In the genomic region with DNA sequence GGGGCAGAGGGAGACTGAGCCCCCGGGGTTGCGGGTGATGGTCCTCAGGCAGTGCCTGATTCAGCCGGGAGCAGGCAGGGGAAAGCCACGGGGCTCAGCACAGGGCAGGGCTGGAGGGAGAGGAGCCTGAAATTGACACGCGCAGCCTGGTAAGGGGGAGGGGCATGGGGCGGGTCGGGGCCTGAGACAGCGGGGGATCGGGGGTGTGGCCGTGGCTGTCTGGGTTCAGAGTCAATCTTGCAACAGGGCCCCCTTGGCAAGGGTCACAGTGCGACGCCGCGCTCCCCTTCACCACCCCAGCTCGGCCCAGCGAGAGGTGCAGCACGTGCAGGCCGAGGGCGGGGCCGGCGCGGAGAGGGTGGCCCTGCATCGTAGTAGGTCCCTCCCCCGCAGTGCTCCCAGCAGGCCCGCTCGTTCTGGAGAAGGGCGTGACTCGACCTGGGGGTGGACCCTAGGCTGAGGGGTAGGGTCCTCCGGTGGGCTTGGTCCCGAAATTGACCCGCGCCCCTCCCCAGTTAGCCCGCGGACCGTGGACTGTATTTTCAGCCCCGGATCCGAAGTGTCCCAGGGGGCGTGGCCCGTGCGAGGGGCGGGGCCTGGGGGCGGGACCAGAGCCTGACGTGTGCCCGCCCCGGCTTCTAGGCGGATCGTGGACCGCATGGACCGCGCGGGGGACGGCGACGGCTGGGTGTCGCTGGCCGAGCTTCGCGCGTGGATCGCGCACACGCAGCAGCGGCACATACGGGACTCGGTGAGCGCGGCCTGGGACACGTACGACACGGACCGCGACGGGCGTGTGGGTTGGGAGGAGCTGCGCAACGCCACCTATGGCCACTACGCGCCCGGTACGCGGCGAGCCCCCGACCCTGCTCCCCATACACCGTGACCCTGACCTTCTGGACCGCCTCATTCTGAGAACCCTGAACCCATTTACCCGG, we compare ENCODE assay signal across 1 cellular context.
TF ChIP-seq lines count a peak whose summit lies in the region.

No MANE protein-coding gene starts in this region.

TF ChIP-seq in K562, 482 proteins besides CTCF, POLR2A, EP300 and RAD21 (continued from another document and continues in another):
- TF ChIP-seq, protein P1, sequence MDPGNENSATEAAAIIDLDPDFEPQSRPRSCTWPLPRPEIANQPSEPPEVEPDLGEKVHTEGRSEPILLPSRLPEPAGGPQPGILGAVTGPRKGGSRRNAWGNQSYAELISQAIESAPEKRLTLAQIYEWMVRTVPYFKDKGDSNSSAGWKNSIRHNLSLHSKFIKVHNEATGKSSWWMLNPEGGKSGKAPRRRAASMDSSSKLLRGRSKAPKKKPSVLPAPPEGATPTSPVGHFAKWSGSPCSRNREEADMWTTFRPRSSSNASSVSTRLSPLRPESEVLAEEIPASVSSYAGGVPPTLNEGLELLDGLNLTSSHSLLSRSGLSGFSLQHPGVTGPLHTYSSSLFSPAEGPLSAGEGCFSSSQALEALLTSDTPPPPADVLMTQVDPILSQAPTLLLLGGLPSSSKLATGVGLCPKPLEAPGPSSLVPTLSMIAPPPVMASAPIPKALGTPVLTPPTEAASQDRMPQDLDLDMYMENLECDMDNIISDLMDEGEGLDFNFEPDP (CRISPR knock-in tag; IDR thresholded peaks at IDR 0.05), result no peak
- TF ChIP-seq, protein P2, sequence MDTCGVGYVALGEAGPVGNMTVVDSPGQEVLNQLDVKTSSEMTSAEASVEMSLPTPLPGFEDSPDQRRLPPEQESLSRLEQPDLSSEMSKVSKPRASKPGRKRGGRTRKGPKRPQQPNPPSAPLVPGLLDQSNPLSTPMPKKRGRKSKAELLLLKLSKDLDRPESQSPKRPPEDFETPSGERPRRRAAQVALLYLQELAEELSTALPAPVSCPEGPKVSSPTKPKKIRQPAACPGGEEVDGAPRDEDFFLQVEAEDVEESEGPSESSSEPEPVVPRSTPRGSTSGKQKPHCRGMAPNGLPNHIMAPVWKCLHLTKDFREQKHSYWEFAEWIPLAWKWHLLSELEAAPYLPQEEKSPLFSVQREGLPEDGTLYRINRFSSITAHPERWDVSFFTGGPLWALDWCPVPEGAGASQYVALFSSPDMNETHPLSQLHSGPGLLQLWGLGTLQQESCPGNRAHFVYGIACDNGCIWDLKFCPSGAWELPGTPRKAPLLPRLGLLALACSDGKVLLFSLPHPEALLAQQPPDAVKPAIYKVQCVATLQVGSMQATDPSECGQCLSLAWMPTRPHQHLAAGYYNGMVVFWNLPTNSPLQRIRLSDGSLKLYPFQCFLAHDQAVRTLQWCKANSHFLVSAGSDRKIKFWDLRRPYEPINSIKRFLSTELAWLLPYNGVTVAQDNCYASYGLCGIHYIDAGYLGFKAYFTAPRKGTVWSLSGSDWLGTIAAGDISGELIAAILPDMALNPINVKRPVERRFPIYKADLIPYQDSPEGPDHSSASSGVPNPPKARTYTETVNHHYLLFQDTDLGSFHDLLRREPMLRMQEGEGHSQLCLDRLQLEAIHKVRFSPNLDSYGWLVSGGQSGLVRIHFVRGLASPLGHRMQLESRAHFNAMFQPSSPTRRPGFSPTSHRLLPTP (IDR thresholded peaks at IDR 0.05; ENCODE audit: borderline replicate concordance, extremely low read depth, insufficient read length), result no peak
- TF ChIP-seq, protein P3, sequence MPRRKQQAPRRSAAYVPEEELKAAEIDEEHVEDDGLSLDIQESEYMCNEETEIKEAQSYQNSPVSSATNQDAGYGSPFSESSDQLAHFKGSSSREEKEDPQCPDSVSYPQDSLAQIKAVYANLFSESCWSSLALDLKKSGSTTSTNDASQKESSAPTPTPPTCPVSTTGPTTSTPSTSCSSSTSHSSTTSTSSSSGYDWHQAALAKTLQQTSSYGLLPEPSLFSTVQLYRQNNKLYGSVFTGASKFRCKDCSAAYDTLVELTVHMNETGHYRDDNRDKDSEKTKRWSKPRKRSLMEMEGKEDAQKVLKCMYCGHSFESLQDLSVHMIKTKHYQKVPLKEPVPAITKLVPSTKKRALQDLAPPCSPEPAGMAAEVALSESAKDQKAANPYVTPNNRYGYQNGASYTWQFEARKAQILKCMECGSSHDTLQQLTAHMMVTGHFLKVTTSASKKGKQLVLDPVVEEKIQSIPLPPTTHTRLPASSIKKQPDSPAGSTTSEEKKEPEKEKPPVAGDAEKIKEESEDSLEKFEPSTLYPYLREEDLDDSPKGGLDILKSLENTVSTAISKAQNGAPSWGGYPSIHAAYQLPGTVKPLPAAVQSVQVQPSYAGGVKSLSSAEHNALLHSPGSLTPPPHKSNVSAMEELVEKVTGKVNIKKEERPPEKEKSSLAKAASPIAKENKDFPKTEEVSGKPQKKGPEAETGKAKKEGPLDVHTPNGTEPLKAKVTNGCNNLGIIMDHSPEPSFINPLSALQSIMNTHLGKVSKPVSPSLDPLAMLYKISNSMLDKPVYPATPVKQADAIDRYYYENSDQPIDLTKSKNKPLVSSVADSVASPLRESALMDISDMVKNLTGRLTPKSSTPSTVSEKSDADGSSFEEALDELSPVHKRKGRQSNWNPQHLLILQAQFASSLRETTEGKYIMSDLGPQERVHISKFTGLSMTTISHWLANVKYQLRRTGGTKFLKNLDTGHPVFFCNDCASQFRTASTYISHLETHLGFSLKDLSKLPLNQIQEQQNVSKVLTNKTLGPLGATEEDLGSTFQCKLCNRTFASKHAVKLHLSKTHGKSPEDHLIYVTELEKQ (CRISPR knock-in tag; IDR thresholded peaks at IDR 0.05), result no peak
- no peak for TF ChIP-seq SRF (CRISPR knock-in tag; IDR thresholded peaks at IDR 0.05)
- TF ChIP-seq SMAD4 (CRISPR knock-in tag; conservative IDR thresholded peaks at IDR 0.05), result no peak
- no peak for TF ChIP-seq ZNF311 (CRISPR knock-in tag; IDR thresholded peaks at IDR 0.05)
- no peak for TF ChIP-seq KHSRP (IDR thresholded peaks at IDR 0.05)
- no peak for TF ChIP-seq MIER1 (IDR thresholded peaks at IDR 0.05; ENCODE audit: low read depth)
- TF ChIP-seq NCOA4 (IDR thresholded peaks at IDR 0.05; ENCODE audit: partially characterized antibody), result no peak
- no peak for TF ChIP-seq HLTF (IDR thresholded peaks at IDR 0.05)
- TF ChIP-seq, protein P4, sequence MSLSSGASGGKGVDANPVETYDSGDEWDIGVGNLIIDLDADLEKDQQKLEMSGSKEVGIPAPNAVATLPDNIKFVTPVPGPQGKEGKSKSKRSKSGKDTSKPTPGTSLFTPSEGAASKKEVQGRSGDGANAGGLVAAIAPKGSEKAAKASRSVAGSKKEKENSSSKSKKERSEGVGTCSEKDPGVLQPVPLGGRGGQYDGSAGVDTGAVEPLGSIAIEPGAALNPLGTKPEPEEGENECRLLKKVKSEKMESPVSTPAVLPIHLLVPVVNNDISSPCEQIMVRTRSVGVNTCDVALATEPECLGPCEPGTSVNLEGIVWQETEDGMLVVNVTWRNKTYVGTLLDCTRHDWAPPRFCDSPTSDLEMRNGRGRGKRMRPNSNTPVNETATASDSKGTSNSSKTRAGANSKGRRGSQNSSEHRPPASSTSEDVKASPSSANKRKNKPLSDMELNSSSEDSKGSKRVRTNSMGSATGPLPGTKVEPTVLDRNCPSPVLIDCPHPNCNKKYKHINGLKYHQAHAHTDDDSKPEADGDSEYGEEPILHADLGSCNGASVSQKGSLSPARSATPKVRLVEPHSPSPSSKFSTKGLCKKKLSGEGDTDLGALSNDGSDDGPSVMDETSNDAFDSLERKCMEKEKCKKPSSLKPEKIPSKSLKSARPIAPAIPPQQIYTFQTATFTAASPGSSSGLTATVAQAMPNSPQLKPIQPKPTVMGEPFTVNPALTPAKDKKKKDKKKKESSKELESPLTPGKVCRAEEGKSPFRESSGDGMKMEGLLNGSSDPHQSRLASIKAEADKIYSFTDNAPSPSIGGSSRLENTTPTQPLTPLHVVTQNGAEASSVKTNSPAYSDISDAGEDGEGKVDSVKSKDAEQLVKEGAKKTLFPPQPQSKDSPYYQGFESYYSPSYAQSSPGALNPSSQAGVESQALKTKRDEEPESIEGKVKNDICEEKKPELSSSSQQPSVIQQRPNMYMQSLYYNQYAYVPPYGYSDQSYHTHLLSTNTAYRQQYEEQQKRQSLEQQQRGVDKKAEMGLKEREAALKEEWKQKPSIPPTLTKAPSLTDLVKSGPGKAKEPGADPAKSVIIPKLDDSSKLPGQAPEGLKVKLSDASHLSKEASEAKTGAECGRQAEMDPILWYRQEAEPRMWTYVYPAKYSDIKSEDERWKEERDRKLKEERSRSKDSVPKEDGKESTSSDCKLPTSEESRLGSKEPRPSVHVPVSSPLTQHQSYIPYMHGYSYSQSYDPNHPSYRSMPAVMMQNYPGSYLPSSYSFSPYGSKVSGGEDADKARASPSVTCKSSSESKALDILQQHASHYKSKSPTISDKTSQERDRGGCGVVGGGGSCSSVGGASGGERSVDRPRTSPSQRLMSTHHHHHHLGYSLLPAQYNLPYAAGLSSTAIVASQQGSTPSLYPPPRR (CRISPR knock-in tag; IDR thresholded peaks at IDR 0.05; ENCODE audit: borderline replicate concordance), result no peak
- TF ChIP-seq, protein P5, sequence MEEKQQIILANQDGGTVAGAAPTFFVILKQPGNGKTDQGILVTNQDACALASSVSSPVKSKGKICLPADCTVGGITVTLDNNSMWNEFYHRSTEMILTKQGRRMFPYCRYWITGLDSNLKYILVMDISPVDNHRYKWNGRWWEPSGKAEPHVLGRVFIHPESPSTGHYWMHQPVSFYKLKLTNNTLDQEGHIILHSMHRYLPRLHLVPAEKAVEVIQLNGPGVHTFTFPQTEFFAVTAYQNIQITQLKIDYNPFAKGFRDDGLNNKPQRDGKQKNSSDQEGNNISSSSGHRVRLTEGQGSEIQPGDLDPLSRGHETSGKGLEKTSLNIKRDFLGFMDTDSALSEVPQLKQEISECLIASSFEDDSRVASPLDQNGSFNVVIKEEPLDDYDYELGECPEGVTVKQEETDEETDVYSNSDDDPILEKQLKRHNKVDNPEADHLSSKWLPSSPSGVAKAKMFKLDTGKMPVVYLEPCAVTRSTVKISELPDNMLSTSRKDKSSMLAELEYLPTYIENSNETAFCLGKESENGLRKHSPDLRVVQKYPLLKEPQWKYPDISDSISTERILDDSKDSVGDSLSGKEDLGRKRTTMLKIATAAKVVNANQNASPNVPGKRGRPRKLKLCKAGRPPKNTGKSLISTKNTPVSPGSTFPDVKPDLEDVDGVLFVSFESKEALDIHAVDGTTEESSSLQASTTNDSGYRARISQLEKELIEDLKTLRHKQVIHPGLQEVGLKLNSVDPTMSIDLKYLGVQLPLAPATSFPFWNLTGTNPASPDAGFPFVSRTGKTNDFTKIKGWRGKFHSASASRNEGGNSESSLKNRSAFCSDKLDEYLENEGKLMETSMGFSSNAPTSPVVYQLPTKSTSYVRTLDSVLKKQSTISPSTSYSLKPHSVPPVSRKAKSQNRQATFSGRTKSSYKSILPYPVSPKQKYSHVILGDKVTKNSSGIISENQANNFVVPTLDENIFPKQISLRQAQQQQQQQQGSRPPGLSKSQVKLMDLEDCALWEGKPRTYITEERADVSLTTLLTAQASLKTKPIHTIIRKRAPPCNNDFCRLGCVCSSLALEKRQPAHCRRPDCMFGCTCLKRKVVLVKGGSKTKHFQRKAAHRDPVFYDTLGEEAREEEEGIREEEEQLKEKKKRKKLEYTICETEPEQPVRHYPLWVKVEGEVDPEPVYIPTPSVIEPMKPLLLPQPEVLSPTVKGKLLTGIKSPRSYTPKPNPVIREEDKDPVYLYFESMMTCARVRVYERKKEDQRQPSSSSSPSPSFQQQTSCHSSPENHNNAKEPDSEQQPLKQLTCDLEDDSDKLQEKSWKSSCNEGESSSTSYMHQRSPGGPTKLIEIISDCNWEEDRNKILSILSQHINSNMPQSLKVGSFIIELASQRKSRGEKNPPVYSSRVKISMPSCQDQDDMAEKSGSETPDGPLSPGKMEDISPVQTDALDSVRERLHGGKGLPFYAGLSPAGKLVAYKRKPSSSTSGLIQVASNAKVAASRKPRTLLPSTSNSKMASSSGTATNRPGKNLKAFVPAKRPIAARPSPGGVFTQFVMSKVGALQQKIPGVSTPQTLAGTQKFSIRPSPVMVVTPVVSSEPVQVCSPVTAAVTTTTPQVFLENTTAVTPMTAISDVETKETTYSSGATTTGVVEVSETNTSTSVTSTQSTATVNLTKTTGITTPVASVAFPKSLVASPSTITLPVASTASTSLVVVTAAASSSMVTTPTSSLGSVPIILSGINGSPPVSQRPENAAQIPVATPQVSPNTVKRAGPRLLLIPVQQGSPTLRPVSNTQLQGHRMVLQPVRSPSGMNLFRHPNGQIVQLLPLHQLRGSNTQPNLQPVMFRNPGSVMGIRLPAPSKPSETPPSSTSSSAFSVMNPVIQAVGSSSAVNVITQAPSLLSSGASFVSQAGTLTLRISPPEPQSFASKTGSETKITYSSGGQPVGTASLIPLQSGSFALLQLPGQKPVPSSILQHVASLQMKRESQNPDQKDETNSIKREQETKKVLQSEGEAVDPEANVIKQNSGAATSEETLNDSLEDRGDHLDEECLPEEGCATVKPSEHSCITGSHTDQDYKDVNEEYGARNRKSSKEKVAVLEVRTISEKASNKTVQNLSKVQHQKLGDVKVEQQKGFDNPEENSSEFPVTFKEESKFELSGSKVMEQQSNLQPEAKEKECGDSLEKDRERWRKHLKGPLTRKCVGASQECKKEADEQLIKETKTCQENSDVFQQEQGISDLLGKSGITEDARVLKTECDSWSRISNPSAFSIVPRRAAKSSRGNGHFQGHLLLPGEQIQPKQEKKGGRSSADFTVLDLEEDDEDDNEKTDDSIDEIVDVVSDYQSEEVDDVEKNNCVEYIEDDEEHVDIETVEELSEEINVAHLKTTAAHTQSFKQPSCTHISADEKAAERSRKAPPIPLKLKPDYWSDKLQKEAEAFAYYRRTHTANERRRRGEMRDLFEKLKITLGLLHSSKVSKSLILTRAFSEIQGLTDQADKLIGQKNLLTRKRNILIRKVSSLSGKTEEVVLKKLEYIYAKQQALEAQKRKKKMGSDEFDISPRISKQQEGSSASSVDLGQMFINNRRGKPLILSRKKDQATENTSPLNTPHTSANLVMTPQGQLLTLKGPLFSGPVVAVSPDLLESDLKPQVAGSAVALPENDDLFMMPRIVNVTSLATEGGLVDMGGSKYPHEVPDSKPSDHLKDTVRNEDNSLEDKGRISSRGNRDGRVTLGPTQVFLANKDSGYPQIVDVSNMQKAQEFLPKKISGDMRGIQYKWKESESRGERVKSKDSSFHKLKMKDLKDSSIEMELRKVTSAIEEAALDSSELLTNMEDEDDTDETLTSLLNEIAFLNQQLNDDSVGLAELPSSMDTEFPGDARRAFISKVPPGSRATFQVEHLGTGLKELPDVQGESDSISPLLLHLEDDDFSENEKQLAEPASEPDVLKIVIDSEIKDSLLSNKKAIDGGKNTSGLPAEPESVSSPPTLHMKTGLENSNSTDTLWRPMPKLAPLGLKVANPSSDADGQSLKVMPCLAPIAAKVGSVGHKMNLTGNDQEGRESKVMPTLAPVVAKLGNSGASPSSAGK (IDR thresholded peaks at IDR 0.05), result peak; percentile 83
- TF ChIP-seq, protein P6, sequence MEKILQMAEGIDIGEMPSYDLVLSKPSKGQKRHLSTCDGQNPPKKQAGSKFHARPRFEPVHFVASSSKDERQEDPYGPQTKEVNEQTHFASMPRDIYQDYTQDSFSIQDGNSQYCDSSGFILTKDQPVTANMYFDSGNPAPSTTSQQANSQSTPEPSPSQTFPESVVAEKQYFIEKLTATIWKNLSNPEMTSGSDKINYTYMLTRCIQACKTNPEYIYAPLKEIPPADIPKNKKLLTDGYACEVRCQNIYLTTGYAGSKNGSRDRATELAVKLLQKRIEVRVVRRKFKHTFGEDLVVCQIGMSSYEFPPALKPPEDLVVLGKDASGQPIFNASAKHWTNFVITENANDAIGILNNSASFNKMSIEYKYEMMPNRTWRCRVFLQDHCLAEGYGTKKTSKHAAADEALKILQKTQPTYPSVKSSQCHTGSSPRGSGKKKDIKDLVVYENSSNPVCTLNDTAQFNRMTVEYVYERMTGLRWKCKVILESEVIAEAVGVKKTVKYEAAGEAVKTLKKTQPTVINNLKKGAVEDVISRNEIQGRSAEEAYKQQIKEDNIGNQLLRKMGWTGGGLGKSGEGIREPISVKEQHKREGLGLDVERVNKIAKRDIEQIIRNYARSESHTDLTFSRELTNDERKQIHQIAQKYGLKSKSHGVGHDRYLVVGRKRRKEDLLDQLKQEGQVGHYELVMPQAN (IDR thresholded peaks at IDR 0.05; ENCODE audit: borderline replicate concordance), result peak; percentile 68; the same call in 1 of the 2 replicates
- TF ChIP-seq JUN (IDR thresholded peaks at IDR 0.05; ENCODE audit: borderline replicate concordance, low read depth, low read length), result no peak
- TF ChIP-seq JUN (CRISPR knock-in tag; IDR thresholded peaks at IDR 0.05; ENCODE audit: borderline replicate concordance), result no peak
- no peak for TF ChIP-seq HDAC8 (tag; IDR thresholded peaks at IDR 0.05)
- TF ChIP-seq ZNF584 (CRISPR knock-in tag; IDR thresholded peaks at IDR 0.05; ENCODE audit: low read depth), result no peak
- no peak for TF ChIP-seq TCF3 (CRISPR knock-in tag; IDR thresholded peaks at IDR 0.05)
